Comparison of ENCODE assay signal across 26 cellular contexts in genomic region chr2:70668911-70669310, GRCh38.
"Had no signal": no experiment of that assay in that cellular context is flagged by ENCODE, and none has a peak within 500 bp of the region (broad histone marks: within the 10 kb centered on the region; RNA-seq: fewer than 3 reads in every experiment).

No MANE protein-coding gene starts in this region.

- H3K27me3 ChIP-seq: adrenal gland had no signal

- H3K4me3 ChIP-seq: adrenal gland, K562, SK-N-MC had no signal

- H3K9me3 Mint-ChIP-seq: activated CD4-positive, alpha-beta memory T cell treated with anti-CD3 and anti-CD28 coated beads for 36 hours; activated T-cell treated with anti-CD3 and anti-CD28 coated beads, Interleukin-2, amount 50 U/mL, for 24 hours had no signal

- DNase-seq: activated CD4-positive, alpha-beta memory T cell treated with anti-CD3 and anti-CD28 coated beads for 36 hours; activated CD4-positive, alpha-beta T cell treated with anti-CD3 and anti-CD28 coated beads, Interleukin-2, amount 10 ng/mL, durations not matched to agents 7 days and 5 days; activated CD4-positive, CD25-positive, alpha-beta regulatory T cell; activated effector memory CD4-positive, alpha-beta T cell treated with anti-CD3 and anti-CD28 coated beads, Interleukin-2, amount 50 U/mL, for 16 hours; activated naive CD4-positive, alpha-beta T cell treated with anti-CD3 and anti-CD28 coated beads for 36 hours; activated naive CD8-positive, alpha-beta T cell treated with anti-CD3 and anti-CD28 coated beads for 36 hours; adrenal gland; Karpas-422; MM.1S; NCI-H1105; NCI-H1436; NCI-H1694 treated with DMSO at 0.1 percent for 48 hours; NCI-H2029 treated with DMSO at 0.1 percent for 48 hours; NCI-H345; NCI-H510A treated with DMSO at 0.1 percent for 48 hours; NCI-H69; NK-92 treated with Interleukin-12 subunit alpha and Interleukin-12 subunit beta, amount 100 ng/mL, for 24 hours; OCI-M1; RPMI8226; T-cell had no signal

- H3K27ac Mint-ChIP-seq: activated CD4-positive, alpha-beta memory T cell treated with anti-CD3 and anti-CD28 coated beads for 36 hours; activated CD4-positive, alpha-beta T cell treated with anti-CD3 and anti-CD28 coated beads, Interleukin-2, amount 10 ng/mL, durations not matched to agents 7 days and 5 days; activated naive CD4-positive, alpha-beta T cell treated with anti-CD3 and anti-CD28 coated beads for 36 hours; activated naive CD8-positive, alpha-beta T cell treated with anti-CD3 and anti-CD28 coated beads for 36 hours; activated T-cell treated with anti-CD3 and anti-CD28 coated beads, Interleukin-2, amount 50 U/mL, for 24 hours had no signal

- H3K4me1 ChIP-seq: adrenal gland had no signal

- H3K36me3 Mint-ChIP-seq: activated CD4-positive, alpha-beta memory T cell treated with anti-CD3 and anti-CD28 coated beads for 36 hours; T-cell had no signal

- H3K27ac ChIP-seq: adrenal gland, SK-N-MC, VCaP had no signal

- H3K36me3 ChIP-seq: adrenal gland had no signal

- H3K27me3 Mint-ChIP-seq: activated CD4-positive, alpha-beta memory T cell treated with anti-CD3 and anti-CD28 coated beads for 36 hours; activated CD4-positive, alpha-beta T cell treated with anti-CD3 and anti-CD28 coated beads, Interleukin-2, amount 10 ng/mL, durations not matched to agents 7 days and 5 days; activated naive CD8-positive, alpha-beta T cell treated with anti-CD3 and anti-CD28 coated beads for 36 hours; activated T-cell treated with anti-CD3 and anti-CD28 coated beads, Interleukin-2, amount 50 U/mL, for 24 hours; T-cell had no signal

- H3K4me3 Mint-ChIP-seq: activated CD4-positive, alpha-beta memory T cell treated with anti-CD3 and anti-CD28 coated beads for 36 hours; activated CD4-positive, alpha-beta T cell treated with anti-CD3 and anti-CD28 coated beads, Interleukin-2, amount 10 ng/mL, durations not matched to agents 7 days and 5 days; activated naive CD4-positive, alpha-beta T cell treated with anti-CD3 and anti-CD28 coated beads for 36 hours; activated naive CD8-positive, alpha-beta T cell treated with anti-CD3 and anti-CD28 coated beads for 36 hours; activated T-cell treated with anti-CD3 and anti-CD28 coated beads, Interleukin-2, amount 50 U/mL, for 24 hours; T-cell had no signal

- ATAC-seq: K562, Panc1, Right ventricle myocardium inferior, T-cell had no signal

- H3K9me3 ChIP-seq: adrenal gland had no signal
